In the genomic region with DNA sequence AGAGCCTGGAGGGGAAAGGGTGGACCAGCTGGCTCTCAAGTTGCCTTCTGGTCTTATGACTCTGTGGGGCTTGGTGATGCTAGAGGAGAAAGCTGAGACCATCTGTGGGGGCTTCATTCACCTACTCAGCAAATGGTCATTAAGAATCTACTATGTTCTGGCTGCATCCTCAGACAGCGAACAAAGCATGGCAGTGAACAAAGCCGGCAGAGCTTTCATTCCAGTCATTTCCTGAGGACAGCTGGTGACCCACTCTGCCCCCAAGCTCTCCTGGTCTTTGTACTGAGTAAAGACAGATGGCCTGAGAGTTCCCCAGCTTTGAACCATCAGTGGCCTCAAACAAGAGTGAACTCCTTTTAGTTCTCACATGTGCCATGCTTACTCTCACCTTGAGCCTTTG, we compare ENCODE assay signal across 25 cellular contexts. TPM values are rescaled to one million over a fixed set of nuclear protein-coding genes. Genes with fewer than 3 reads are reported as not detected.
"Had no signal": no experiment of that assay in that cellular context is flagged by ENCODE, and none has a peak within 500 bp of the region (broad histone marks: within the 10 kb centered on the region; RNA-seq: fewer than 3 reads in every experiment).

No MANE protein-coding gene starts in this region.

- H3K4me1 ChIP-seq: breast epithelium, foreskin keratinocyte, lower lobe of right lung, vagina had no signal

- ATAC-seq: activated CD4-positive, alpha-beta T cell treated with anti-CD3 and anti-CD28 coated beads for 36 hours; activated T-helper 17 cell treated with anti-CD3 and anti-CD28 coated beads, Interleukin-2, amount 50 U/mL, for 72 hours; foreskin keratinocyte; lower lobe of right lung; mucosa of descending colon; naive thymus-derived CD4-positive, alpha-beta T cell had no signal

- H3K27ac ChIP-seq: breast epithelium, foreskin keratinocyte, lower lobe of right lung, right atrium auricular region, thoracic aorta, vagina had no signal

- H3K4me3 Mint-ChIP-seq: activated B cell treated with CpG ODN at 0.5 μM for 24 hours; activated CD4-positive, alpha-beta T cell treated with anti-CD3 and anti-CD28 coated beads for 36 hours; activated naive CD8-positive, alpha-beta T cell; activated T-cell treated with anti-CD3 and anti-CD28 coated beads, Interleukin-2, amount 50 U/mL, for 24 hours; activated T-helper 17 cell treated with anti-CD3 and anti-CD28 coated beads, Interleukin-2, amount 50 U/mL, for 72 hours; central memory CD8-positive, alpha-beta T cell; naive thymus-derived CD4-positive, alpha-beta T cell; type B pancreatic cell had no signal

- H3K4me1 Mint-ChIP-seq: activated B cell treated with CpG ODN at 0.5 μM for 24 hours; activated CD4-positive, alpha-beta T cell treated with anti-CD3 and anti-CD28 coated beads for 36 hours; activated T-helper 17 cell treated with anti-CD3 and anti-CD28 coated beads, Interleukin-2, amount 50 U/mL, for 72 hours; central memory CD8-positive, alpha-beta T cell; naive thymus-derived CD4-positive, alpha-beta T cell had no signal

- H3K4me3 ChIP-seq: breast epithelium, lower lobe of right lung, mucosa of descending colon, right atrium auricular region, thoracic aorta, vagina had no signal

- H3K9me3 ChIP-seq: breast epithelium, lower lobe of right lung, mucosa of descending colon, right atrium auricular region, thoracic aorta, vagina had no signal

- H3K27ac Mint-ChIP-seq: activated B cell treated with CpG ODN at 0.5 μM for 24 hours; activated CD4-positive, alpha-beta T cell treated with anti-CD3 and anti-CD28 coated beads for 36 hours; activated naive CD8-positive, alpha-beta T cell; activated T-cell treated with anti-CD3 and anti-CD28 coated beads, Interleukin-2, amount 50 U/mL, for 24 hours; activated T-helper 17 cell treated with anti-CD3 and anti-CD28 coated beads, Interleukin-2, amount 50 U/mL, for 72 hours; naive thymus-derived CD4-positive, alpha-beta T cell; progenitor cell of endocrine pancreas; type B pancreatic cell had no signal

- H3K27me3 ChIP-seq: breast epithelium, foreskin keratinocyte, right atrium auricular region, vagina had no signal

- H3K36me3 ChIP-seq: breast epithelium, lower lobe of right lung, right atrium auricular region, thoracic aorta, vagina had no signal

- H3K27me3 Mint-ChIP-seq: progenitor cell of endocrine pancreas had no signal

- DNase-seq: activated B cell treated with CpG ODN at 0.5 μM for 24 hours; activated CD4-positive, alpha-beta T cell treated with anti-CD3 and anti-CD28 coated beads for 36 hours; activated CD4-positive, alpha-beta T cell treated with anti-CD3 and anti-CD28 coated beads, Interleukin-2, amount 50 U/mL, for 4 hours; activated CD8-positive, alpha-beta memory T cell treated with anti-CD3 and anti-CD28 coated beads for 24 hours; activated CD8-positive, alpha-beta memory T cell treated with anti-CD3 and anti-CD28 coated beads, Interleukin-2, amount 50 U/mL, for 4 hours; activated T-cell treated with anti-CD3 and anti-CD28 coated beads, Interleukin-2, amount 50 U/mL, for 24 hours; cortex of kidney; foreskin keratinocyte; kidney; lower lobe of right lung; mesendoderm; mucosa of descending colon; naive thymus-derived CD4-positive, alpha-beta T cell; stimulated activated CD4-positive, alpha-beta T cell treated with anti-CD3 and anti-CD28 coated beads, Interleukin-4, amount 100 ng/mL, for 24 hours; stimulated activated naive CD4-positive, alpha-beta T cell treated with Interleukin-2 at 50 U/mL for 16 hours; T1000 had no signal

- H3K36me3 Mint-ChIP-seq: activated naive CD8-positive, alpha-beta T cell; naive thymus-derived CD4-positive, alpha-beta T cell; type B pancreatic cell had no signal

- H3K9me3 Mint-ChIP-seq: activated B cell treated with CpG ODN at 0.5 μM for 24 hours; activated T-cell treated with anti-CD3 and anti-CD28 coated beads, Interleukin-2, amount 50 U/mL, for 24 hours; activated T-helper 17 cell treated with anti-CD3 and anti-CD28 coated beads, Interleukin-2, amount 50 U/mL, for 72 hours; central memory CD8-positive, alpha-beta T cell; naive thymus-derived CD4-positive, alpha-beta T cell; type B pancreatic cell had no signal

RNA-seq across cellular contexts. Expression of a gene that starts 48.0 kb away (rescaled TPM):
- total RNA-seq: activated B cell treated with CpG ODN at 0.5 μM for 24 hours; activated CD4-positive, alpha-beta T cell treated with anti-CD3 and anti-CD28 coated beads for 36 hours; activated T-helper 17 cell treated with anti-CD3 and anti-CD28 coated beads, Interleukin-2, amount 50 U/mL, for 72 hours; naive thymus-derived CD4-positive, alpha-beta T cell; progenitor cell of endocrine pancreas had no signal
- polyA plus RNA-seq: naive thymus-derived CD4-positive, alpha-beta T cell had no signal
